1 cellular context compared by ENCODE assay signal in genomic region chr20:62879275-62880146, GRCh38.
A peak's percentile ranks its signal among the peaks of the same experiment; 100 is the strongest.
TF ChIP-seq lines count a peak whose summit lies in the region.

No MANE protein-coding gene starts in this region.

TF ChIP-seq in K562, 482 proteins besides CTCF, POLR2A, EP300 and RAD21:
- TF ChIP-seq, protein P1, sequence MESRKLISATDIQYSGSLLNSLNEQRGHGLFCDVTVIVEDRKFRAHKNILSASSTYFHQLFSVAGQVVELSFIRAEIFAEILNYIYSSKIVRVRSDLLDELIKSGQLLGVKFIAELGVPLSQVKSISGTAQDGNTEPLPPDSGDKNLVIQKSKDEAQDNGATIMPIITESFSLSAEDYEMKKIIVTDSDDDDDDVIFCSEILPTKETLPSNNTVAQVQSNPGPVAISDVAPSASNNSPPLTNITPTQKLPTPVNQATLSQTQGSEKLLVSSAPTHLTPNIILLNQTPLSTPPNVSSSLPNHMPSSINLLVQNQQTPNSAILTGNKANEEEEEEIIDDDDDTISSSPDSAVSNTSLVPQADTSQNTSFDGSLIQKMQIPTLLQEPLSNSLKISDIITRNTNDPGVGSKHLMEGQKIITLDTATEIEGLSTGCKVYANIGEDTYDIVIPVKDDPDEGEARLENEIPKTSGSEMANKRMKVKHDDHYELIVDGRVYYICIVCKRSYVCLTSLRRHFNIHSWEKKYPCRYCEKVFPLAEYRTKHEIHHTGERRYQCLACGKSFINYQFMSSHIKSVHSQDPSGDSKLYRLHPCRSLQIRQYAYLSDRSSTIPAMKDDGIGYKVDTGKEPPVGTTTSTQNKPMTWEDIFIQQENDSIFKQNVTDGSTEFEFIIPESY (CRISPR knock-in tag; IDR thresholded peaks at IDR 0.05): peak; percentile 79
- peak; percentile 59 for TF ChIP-seq PCBP1 (IDR thresholded peaks at IDR 0.05; ENCODE audit: low read depth, low read length, poor library complexity, severe bottlenecking)
- peak; percentile 33; the same call in 1 of the 2 replicates for TF ChIP-seq POLR2G (IDR thresholded peaks at IDR 0.05; ENCODE audit: low read depth, low read length)
- TF ChIP-seq ZNF146 (CRISPR knock-in tag; IDR thresholded peaks at IDR 0.05; ENCODE audit: unreplicated experiment): no peak
